In genomic region chr6:152004896-152005295, GRCh38 we compare ENCODE assay signal across 16 cellular contexts.
DNase-seq lines count a peak whose midpoint lies in the region; ATAC-seq and TF ChIP-seq lines count a peak whose summit lies in the region.
"Had no signal": no experiment of that assay in that cellular context is flagged by ENCODE, and none has a peak within 500 bp of the region (broad histone marks: within the 10 kb centered on the region; RNA-seq: fewer than 3 reads in every experiment).

No MANE protein-coding gene starts in this region.

- POLR2A ChIA-PET in BJ (lab: Charles Lee): interaction anchor here (0.6 kb wide), 1 partner anchor 92 kb away, joined by 4 read pairs; no protein-coding TSS in a partner anchor

- intact Hi-C loops in vagina (cut with DNase I): no loop called here

- no peaks in the 10 kb centered on the region for H3F3A ChIP-seq in smooth muscle cell (ENCODE audit: low read depth)

- no peaks in the 10 kb centered on the region for H4K20me1 ChIP-seq in smooth muscle cell (ENCODE audit: low read depth)
- H4K20me1 ChIP-seq: BLaER1 had no signal

- CTCF ChIA-PET in BJ (lab: Yijun Ruan, JAX): interaction anchor here (1.5 kb wide), 1 partner anchor 21 kb away, joined by 4 read pairs; no protein-coding TSS in a partner anchor

- no peaks in the 10 kb centered on the region for H3K79me2 ChIP-seq in smooth muscle cell (ENCODE audit: low read depth)

- H3K9ac ChIP-seq in smooth muscle cell (ENCODE audit: low read depth): no peak overlapping the region
- H3K9ac ChIP-seq: BLaER1 had no signal

- H3K36me3 ChIP-seq in BJ (ENCODE audit: control insufficient read depth, insufficient read depth, low read length): no peaks in the 10 kb centered on the region
- no peaks in the 10 kb centered on the region for H3K36me3 ChIP-seq in vagina
- no peaks in the 10 kb centered on the region for H3K36me3 ChIP-seq in smooth muscle cell (ENCODE audit: low read depth)
- H3K36me3 ChIP-seq: BLaER1, HAP-1 had no signal

- no peak overlapping the region for H3K4me2 ChIP-seq in smooth muscle cell
- H3K4me2 ChIP-seq: A549, BLaER1 had no signal

- H3K27me3 ChIP-seq in BJ (ENCODE audit: control insufficient read depth, insufficient read depth, low read length) (no peaks in the 10 kb centered on the region), vagina (no peaks in the 10 kb centered on the region), smooth muscle cell (ENCODE audit: low read depth) (no peaks in the 10 kb centered on the region)
- H3K27me3 ChIP-seq: BLaER1 had no signal

- no peak for ATAC-seq in HG02678 (IDR thresholded peaks at IDR 0.05; ENCODE audit: unreplicated experiment)
- ATAC-seq: A549 had no signal

- no peak for TF ChIP-seq POLR2A in vagina (IDR thresholded peaks at IDR 0.05)

- H3K4me1 ChIP-seq in vagina (peaks cover 24% of the 10 kb centered on the region), smooth muscle cell (ENCODE audit: low read depth) (no peaks in the 10 kb centered on the region)
- H3K4me1 ChIP-seq: A549, BLaER1, HAP-1 had no signal

- 73% methylated on average over 3 of the region's 3 CpGs for WGBS in smooth muscle cell (ENCODE audit: low lambda C conversion rate)

- DNase-seq in BJ (ENCODE audit: low read depth) (peak; percentile 72), RPMI7951 (ENCODE audit: low read depth) (peak; percentile 11), medulla oblongata (ENCODE audit: extremely low spot score) (peak; percentile 7), vagina (ENCODE audit: extremely low spot score in 2 of 2) (no peak), smooth muscle cell (lab: John Stamatoyannopoulos, UW; ENCODE audit: unreplicated experiment) (no peak), ecto neural progenitor cell (ENCODE audit: low spot score) (no peak)
- DNase-seq: AML-193; Calu3; CD4-positive, alpha-beta memory T cell; DMS79 treated with DMSO at 0.1 percent for 48 hours; GF-D8 had no signal

- H3K27ac ChIP-seq in vagina (peak overlapping the region; percentile 36), smooth muscle cell (ENCODE audit: low read depth) (no peak overlapping the region)
- H3K27ac ChIP-seq: 22Rv1, A549, BLaER1 had no signal

- H3K4me3 ChIP-seq in BJ (ENCODE audit: low read depth, low read length): no peak overlapping the region
- no peak overlapping the region for H3K4me3 ChIP-seq in vagina
- H3K4me3 ChIP-seq in smooth muscle cell: no peak overlapping the region
- H3K4me3 ChIP-seq: A549, BLaER1, HAP-1 had no signal

- H3K9me3 ChIP-seq in vagina (no peaks in the 10 kb centered on the region), smooth muscle cell (replicated peaks; ENCODE audit: low read depth) (no peaks in the 10 kb centered on the region)
- H3K9me3 ChIP-seq: A549, BLaER1, HAP-1 had no signal

- H2AFZ ChIP-seq in smooth muscle cell (ENCODE audit: low read depth): no peak overlapping the region

- TF ChIP-seq CTCF in BJ (IDR thresholded peaks at IDR 0.05; ENCODE audit: insufficient read depth, low read depth, low read length): no peak
- no peak for TF ChIP-seq CTCF in vagina (IDR thresholded peaks at IDR 0.05)
- no peak for TF ChIP-seq CTCF in smooth muscle cell (IDR thresholded peaks at IDR 0.05; ENCODE audit: borderline replicate concordance, insufficient read depth, poor library complexity, severe bottlenecking)

Comparison
In these comparisons a context has a peak if more than half of its experiments do, and no peak if none do; other contexts are left out.
1. DNase-seq: peak in BJ (single experiment), RPMI7951 (single experiment) and medulla oblongata (single experiment); none in vagina (0 of 2), smooth muscle cell (single experiment) and ecto neural progenitor cell (single experiment).